ENCODE assay signal across 19 cellular contexts in genomic region chr1:90220496-90220895, GRCh38.
DNase-seq lines count a peak whose midpoint lies in the region; ATAC-seq and TF ChIP-seq lines count a peak whose summit lies in the region.
"Had no signal": no experiment of that assay in that cellular context is flagged by ENCODE, and none has a peak within 500 bp of the region (broad histone marks: within the 10 kb centered on the region; RNA-seq: fewer than 3 reads in every experiment).

No MANE protein-coding gene starts in this region.

- H3K36me3 ChIP-seq in GM23338 (ENCODE audit: insufficient read depth), result no peaks in the 10 kb centered on the region
- no peaks in the 10 kb centered on the region for H3K36me3 ChIP-seq in iPS-20b (ENCODE audit: insufficient read depth, low read depth, low read length)
- no peaks in the 10 kb centered on the region for H3K36me3 ChIP-seq in trophoblast cell (ENCODE audit: control insufficient read depth in 1 of 2, insufficient read depth in 2 of 2, low read length in 2 of 2)
- H3K36me3 ChIP-seq: BLaER1 treated with 17β-estradiol and CSF1 and Interleukin-3, amounts not matched to agents 10 nM and 100 nM had no signal

- H3K4me2 ChIP-seq in GM23338, result peak overlapping the region; percentile 66; the same call in 1 of the 2 replicates
- no peak overlapping the region for H3K4me2 ChIP-seq in trophoblast cell (ENCODE audit: low read length)
- H3K4me2 ChIP-seq: BLaER1 treated with 17β-estradiol and CSF1 and Interleukin-3, amounts not matched to agents 10 nM and 100 nM; SK-N-SH had no signal

- no peaks in the 10 kb centered on the region for H3F3A ChIP-seq in GM23338 (replicated peaks; ENCODE audit: low read depth)

- H3K79me2 ChIP-seq in GM23338 (replicated peaks; ENCODE audit: insufficient read depth) (no peaks in the 10 kb centered on the region), trophoblast cell (ENCODE audit: control insufficient read depth, insufficient read depth, low read length, poor library complexity) (peaks cover 2% of the 10 kb centered on the region)

- no peak overlapping the region; the same call in 1 of the 2 replicates for H3K9ac ChIP-seq in iPS-20b (ENCODE audit: low read depth, low read length)
- H3K9ac ChIP-seq in trophoblast cell (ENCODE audit: low read length), result no peak overlapping the region
- H3K9ac ChIP-seq: BLaER1 treated with 17β-estradiol and CSF1 and Interleukin-3, amounts not matched to agents 10 nM and 100 nM; SK-N-SH had no signal

- H3K4ac ChIP-seq in trophoblast cell (ENCODE audit: low read depth, low read length), result no peak overlapping the region

- no CpG with 5 or more reads among the region's 3 CpGs for WGBS in trophoblast cell (ENCODE audit: extremely low coverage, insufficient coverage, insufficient read length)

- H3K36me3 Mint-ChIP-seq in GM23338 (ENCODE audit: low read depth) (peaks cover 13% of the 10 kb centered on the region), WTC11 (peaks cover 18% of the 10 kb centered on the region)
- H3K36me3 Mint-ChIP-seq: CD8-positive, alpha-beta T cell had no signal

- H3K27me3 Mint-ChIP-seq in GM23338 (ENCODE audit: insufficient read depth, low read depth, poor library complexity), result peaks cover 3% of the 10 kb centered on the region
- H3K27me3 Mint-ChIP-seq in WTC11 (ENCODE audit: low read depth), result no peaks in the 10 kb centered on the region

- no peak overlapping the region for H2BK120ac ChIP-seq in trophoblast cell (ENCODE audit: insufficient read depth, low read length, poor library complexity)

- ATAC-seq in GM23338, result no peak
- no peak for ATAC-seq in WTC11
- no peak for ATAC-seq in GM19023 (IDR thresholded peaks at IDR 0.05; ENCODE audit: unreplicated experiment)
- ATAC-seq in HG03175 (IDR thresholded peaks at IDR 0.05; ENCODE audit: unreplicated experiment), result no peak
- ATAC-seq: CD8-positive, alpha-beta T cell had no signal

- H3K9me3 Mint-ChIP-seq in GM23338, result peaks cover 15% of the 10 kb centered on the region
- peaks cover 19% of the 10 kb centered on the region for H3K9me3 Mint-ChIP-seq in WTC11

- H3K4me3 ChIP-seq in GM23338 (peak overlapping the region; percentile 51; the same call in 1 of the 2 replicates), iPS-20b (ENCODE audit: low read length) (peak overlapping the region; percentile 69), trophoblast cell (ENCODE audit: low read depth, low read length) (no peak overlapping the region)
- H3K4me3 ChIP-seq: BLaER1 treated with 17β-estradiol and CSF1 and Interleukin-3, amounts not matched to agents 10 nM and 100 nM had no signal

- H4K12ac ChIP-seq in trophoblast cell (ENCODE audit: low read depth, low read length), result no peak overlapping the region

- H3K27me3 ChIP-seq in GM23338 (ENCODE audit: insufficient read depth), result no peaks in the 10 kb centered on the region
- no peaks in the 10 kb centered on the region for H3K27me3 ChIP-seq in iPS-20b (ENCODE audit: insufficient read depth, low read length)
- no peaks in the 10 kb centered on the region for H3K27me3 ChIP-seq in trophoblast cell (ENCODE audit: insufficient read depth, low read length)
- H3K27me3 ChIP-seq: BLaER1 treated with 17β-estradiol and CSF1 and Interleukin-3, amounts not matched to agents 10 nM and 100 nM had no signal

- no peak overlapping the region for H4K8ac ChIP-seq in trophoblast cell (ENCODE audit: low read depth, low read length)

- no peaks in the 10 kb centered on the region for H4K20me1 ChIP-seq in GM23338 (replicated peaks; ENCODE audit: insufficient read depth)
- H4K20me1 ChIP-seq: BLaER1 treated with 17β-estradiol and CSF1 and Interleukin-3, amounts not matched to agents 10 nM and 100 nM had no signal

- H3K9me3 ChIP-seq in iPS-20b (ENCODE audit: insufficient read depth, low read depth, low read length) (peaks cover 5% of the 10 kb centered on the region; the same call in 1 of the 2 replicates), trophoblast cell (ENCODE audit: insufficient read depth, low read depth, low read length) (peaks cover 4% of the 10 kb centered on the region)
- H3K9me3 ChIP-seq: SK-N-SH had no signal

- CTCF ChIA-PET in WTC11 (lab: Charles Lee), result no interaction called here

- H3K4me1 Mint-ChIP-seq in GM23338 (peaks cover 11% of the 10 kb centered on the region; the same call in 2 of the 3 replicates), WTC11 (peaks cover 30% of the 10 kb centered on the region)

- peaks cover 2% of the 10 kb centered on the region for H3K79me1 ChIP-seq in trophoblast cell (ENCODE audit: low read length)

- H2BK12ac ChIP-seq in trophoblast cell (ENCODE audit: low read length), result no peak overlapping the region

- H2AFZ ChIP-seq in GM23338 (no peak overlapping the region), trophoblast cell (ENCODE audit: insufficient read depth, low read length, poor library complexity) (no peak overlapping the region)

- H2AK5ac ChIP-seq in trophoblast cell (ENCODE audit: low read length), result no peak overlapping the region

- no peak overlapping the region for H4K91ac ChIP-seq in trophoblast cell (ENCODE audit: low read depth, low read length)

- H3K23ac ChIP-seq in trophoblast cell (ENCODE audit: low read length), result no peak overlapping the region

- no peaks in the 10 kb centered on the region for H3K9me2 ChIP-seq in GM23338 (ENCODE audit: insufficient read depth)
- H3K9me2 ChIP-seq: SK-N-SH had no signal

- no peak overlapping the region for H3K14ac ChIP-seq in trophoblast cell (ENCODE audit: low read length)

- H3K4me1 ChIP-seq in GM23338 (ENCODE audit: insufficient read depth) (peaks cover 12% of the 10 kb centered on the region; the same call in 1 of the 2 replicates), iPS-20b (ENCODE audit: insufficient read depth, low read length) (peaks cover 12% of the 10 kb centered on the region; the same call in 1 of the 2 replicates), trophoblast cell (ENCODE audit: control insufficient read depth in 1 of 2, insufficient read depth in 2 of 2, low read length in 2 of 2) (no peaks in the 10 kb centered on the region)
- H3K4me1 ChIP-seq: BLaER1 treated with 17β-estradiol and CSF1 and Interleukin-3, amounts not matched to agents 10 nM and 100 nM had no signal

- DNase-seq in GM23338 (ENCODE audit: low spot score), result no peak
- no peak for DNase-seq in WTC11 (ENCODE audit: low spot score)
- DNase-seq in trophoblast cell, result peak; percentile 54 to 64
- DNase-seq in superior temporal gyrus (ENCODE audit: extremely low spot score), result no peak
- DNase-seq in activated effector memory CD4-positive, alpha-beta T cell treated with Interleukin-2 at 50 U/mL for 16 hours, result no peak
- DNase-seq: Calu3; CD8-positive, alpha-beta T cell; H7; NCI-H1436 treated with DMSO at 0.1 percent for 48 hours; NCI-H2029 treated with DMSO at 0.1 percent for 48 hours; NCI-H510A; NCI-H774; OCI-M1; SHP77; SK-N-SH had no signal

- no peak for TF ChIP-seq CTCF in GM23338 (conservative IDR thresholded peaks at IDR 0.05; ENCODE audit: low read depth in 2 of 2)
- TF ChIP-seq CTCF in WTC11 (IDR thresholded peaks at IDR 0.05), result no peak

- no peak overlapping the region for H2BK5ac ChIP-seq in trophoblast cell (ENCODE audit: low read depth, low read length, poor library complexity)

- no peak overlapping the region for H3K18ac ChIP-seq in trophoblast cell (ENCODE audit: low read length)

- POLR2A ChIA-PET in WTC11 (lab: Charles Lee), result no interaction called here

- no peak overlapping the region for H3K4me3 Mint-ChIP-seq in GM23338
- peak overlapping the region; percentile 95 for H3K4me3 Mint-ChIP-seq in WTC11
- H3K4me3 Mint-ChIP-seq: CD8-positive, alpha-beta T cell had no signal

- no peak overlapping the region for H3K27ac Mint-ChIP-seq in GM23338
- no peak overlapping the region for H3K27ac Mint-ChIP-seq in WTC11
- H3K27ac Mint-ChIP-seq: CD8-positive, alpha-beta T cell had no signal

- H3K27ac ChIP-seq in GM23338 (ENCODE audit: low read depth), result no peak overlapping the region
- H3K27ac ChIP-seq in iPS-20b (ENCODE audit: low read length), result no peak overlapping the region
- H3K27ac ChIP-seq in trophoblast cell (ENCODE audit: low read depth, low read length), result no peak overlapping the region
- H3K27ac ChIP-seq: BLaER1 treated with 17β-estradiol and CSF1 and Interleukin-3, amounts not matched to agents 10 nM and 100 nM had no signal

TF ChIP-seq in GM23338, 12 proteins besides CTCF, POLR2A, EP300 and RAD21 (continues in another document):
- TF ChIP-seq NANOG (IDR thresholded peaks at IDR 0.05; ENCODE audit: borderline replicate concordance) (no peak), JUNB (IDR thresholded peaks at IDR 0.05; ENCODE audit: unreplicated experiment) (no peak), STAT1 (IDR thresholded peaks at IDR 0.05; ENCODE audit: unreplicated experiment) (no peak), ZNF114 (CRISPR knock-in tag; IDR thresholded peaks at IDR 0.05) (no peak), EZH2 (IDR thresholded peaks at IDR 0.05; ENCODE audit: low read depth, unreplicated experiment) (no peak), ETS1 (IDR thresholded peaks at IDR 0.05) (no peak), CREB1 (CRISPR knock-in tag; IDR thresholded peaks at IDR 0.05; ENCODE audit: low read depth) (no peak)

TF ChIP-seq in WTC11, 78 proteins besides CTCF, POLR2A, EP300 and RAD21:
- TF ChIP-seq ZNF512 (CRISPR knock-in tag; IDR thresholded peaks at IDR 0.05; ENCODE audit: borderline replicate concordance), result no peak
TF ChIP-seq in WTC11: peak in this region for 0.

Comparison
In these comparisons a context has a peak if more than half of its experiments do, and no peak if none do; other contexts are left out.
1. DNase-seq: peak in trophoblast cell (2 of 2); none in GM23338 (single experiment), WTC11 (single experiment), superior temporal gyrus (single experiment) and activated effector memory CD4-positive, alpha-beta T cell treated with Interleukin-2 at 50 U/mL for 16 hours (single experiment).